ENCODE assay signal across 2 cellular contexts in the genomic region with DNA sequence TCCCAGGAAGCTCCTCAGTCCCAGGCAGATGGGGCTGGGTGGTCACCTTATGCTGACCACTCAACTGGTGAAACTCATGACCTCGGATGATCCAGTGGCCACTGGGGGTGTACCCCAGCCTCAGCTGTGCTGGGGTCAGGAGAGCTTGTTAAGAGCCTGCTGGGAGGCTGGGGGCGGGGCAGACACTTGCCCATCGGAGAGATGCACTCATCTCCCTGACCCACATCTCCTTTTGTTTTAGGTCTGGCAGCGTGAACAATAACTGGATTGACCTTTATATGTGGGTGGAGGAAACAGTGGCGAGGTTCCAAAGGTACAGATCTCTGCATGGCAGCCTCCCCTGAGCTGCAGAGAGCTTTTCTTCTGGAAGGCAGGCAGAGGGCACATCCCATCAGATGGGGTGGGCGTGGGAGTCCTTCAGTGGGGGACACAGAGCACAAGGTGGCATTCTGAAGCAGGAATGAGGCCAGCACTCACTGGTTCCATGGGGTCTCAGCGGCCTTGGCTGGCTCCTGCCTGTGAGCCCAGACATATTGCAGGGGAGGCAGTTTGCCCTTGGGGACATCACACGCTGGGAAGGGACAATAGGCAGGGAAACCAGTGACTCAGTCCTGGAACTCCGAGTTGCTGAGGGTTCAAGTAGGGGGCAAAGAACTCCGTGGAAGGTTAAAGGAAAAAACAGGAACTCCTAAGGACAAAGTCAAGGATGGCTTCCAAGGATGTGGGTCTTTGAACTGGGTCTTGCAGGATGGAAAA.
TF ChIP-seq lines count a peak whose summit lies in the region.

No MANE protein-coding gene starts in this region.

TF ChIP-seq in liver, 16 proteins besides CTCF, POLR2A, EP300 and RAD21:
- TF ChIP-seq SP1 (IDR thresholded peaks at IDR 0.05) (no peak), NR2F2 (IDR thresholded peaks at IDR 0.05) (peak; percentile 53), RXRA (IDR thresholded peaks at IDR 0.05) (peak; percentile 38 to 59), TAF1 (conservative IDR thresholded peaks at IDR 0.05) (no peak), GABPA (IDR thresholded peaks at IDR 0.05 in 1 of 2, conservative IDR thresholded peaks at IDR 0.05 in 1 of 2) (no peak)
- TF ChIP-seq, protein P1, sequence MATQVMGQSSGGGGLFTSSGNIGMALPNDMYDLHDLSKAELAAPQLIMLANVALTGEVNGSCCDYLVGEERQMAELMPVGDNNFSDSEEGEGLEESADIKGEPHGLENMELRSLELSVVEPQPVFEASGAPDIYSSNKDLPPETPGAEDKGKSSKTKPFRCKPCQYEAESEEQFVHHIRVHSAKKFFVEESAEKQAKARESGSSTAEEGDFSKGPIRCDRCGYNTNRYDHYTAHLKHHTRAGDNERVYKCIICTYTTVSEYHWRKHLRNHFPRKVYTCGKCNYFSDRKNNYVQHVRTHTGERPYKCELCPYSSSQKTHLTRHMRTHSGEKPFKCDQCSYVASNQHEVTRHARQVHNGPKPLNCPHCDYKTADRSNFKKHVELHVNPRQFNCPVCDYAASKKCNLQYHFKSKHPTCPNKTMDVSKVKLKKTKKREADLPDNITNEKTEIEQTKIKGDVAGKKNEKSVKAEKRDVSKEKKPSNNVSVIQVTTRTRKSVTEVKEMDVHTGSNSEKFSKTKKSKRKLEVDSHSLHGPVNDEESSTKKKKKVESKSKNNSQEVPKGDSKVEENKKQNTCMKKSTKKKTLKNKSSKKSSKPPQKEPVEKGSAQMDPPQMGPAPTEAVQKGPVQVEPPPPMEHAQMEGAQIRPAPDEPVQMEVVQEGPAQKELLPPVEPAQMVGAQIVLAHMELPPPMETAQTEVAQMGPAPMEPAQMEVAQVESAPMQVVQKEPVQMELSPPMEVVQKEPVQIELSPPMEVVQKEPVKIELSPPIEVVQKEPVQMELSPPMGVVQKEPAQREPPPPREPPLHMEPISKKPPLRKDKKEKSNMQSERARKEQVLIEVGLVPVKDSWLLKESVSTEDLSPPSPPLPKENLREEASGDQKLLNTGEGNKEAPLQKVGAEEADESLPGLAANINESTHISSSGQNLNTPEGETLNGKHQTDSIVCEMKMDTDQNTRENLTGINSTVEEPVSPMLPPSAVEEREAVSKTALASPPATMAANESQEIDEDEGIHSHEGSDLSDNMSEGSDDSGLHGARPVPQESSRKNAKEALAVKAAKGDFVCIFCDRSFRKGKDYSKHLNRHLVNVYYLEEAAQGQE (IDR thresholded peaks at IDR 0.05), result no peak

TF ChIP-seq in HepG2, 621 proteins besides CTCF, POLR2A, EP300 and RAD21:
- TF ChIP-seq CBX1 (IDR thresholded peaks at IDR 0.05; ENCODE audit: low read depth), result no peak
- no peak for TF ChIP-seq NAIF1 (CRISPR knock-in tag; IDR thresholded peaks at IDR 0.05; ENCODE audit: borderline replicate concordance)
- TF ChIP-seq NKX3-1 (CRISPR knock-in tag; IDR thresholded peaks at IDR 0.05), result no peak
- no peak for TF ChIP-seq MTA3 (CRISPR knock-in tag; IDR thresholded peaks at IDR 0.05)
- TF ChIP-seq, protein P1 (IDR thresholded peaks at IDR 0.05; ENCODE audit: borderline replicate concordance in 1 of 2, low read depth in 1 of 2, low read length in 2 of 2), result no peak
- TF ChIP-seq, protein P2, sequence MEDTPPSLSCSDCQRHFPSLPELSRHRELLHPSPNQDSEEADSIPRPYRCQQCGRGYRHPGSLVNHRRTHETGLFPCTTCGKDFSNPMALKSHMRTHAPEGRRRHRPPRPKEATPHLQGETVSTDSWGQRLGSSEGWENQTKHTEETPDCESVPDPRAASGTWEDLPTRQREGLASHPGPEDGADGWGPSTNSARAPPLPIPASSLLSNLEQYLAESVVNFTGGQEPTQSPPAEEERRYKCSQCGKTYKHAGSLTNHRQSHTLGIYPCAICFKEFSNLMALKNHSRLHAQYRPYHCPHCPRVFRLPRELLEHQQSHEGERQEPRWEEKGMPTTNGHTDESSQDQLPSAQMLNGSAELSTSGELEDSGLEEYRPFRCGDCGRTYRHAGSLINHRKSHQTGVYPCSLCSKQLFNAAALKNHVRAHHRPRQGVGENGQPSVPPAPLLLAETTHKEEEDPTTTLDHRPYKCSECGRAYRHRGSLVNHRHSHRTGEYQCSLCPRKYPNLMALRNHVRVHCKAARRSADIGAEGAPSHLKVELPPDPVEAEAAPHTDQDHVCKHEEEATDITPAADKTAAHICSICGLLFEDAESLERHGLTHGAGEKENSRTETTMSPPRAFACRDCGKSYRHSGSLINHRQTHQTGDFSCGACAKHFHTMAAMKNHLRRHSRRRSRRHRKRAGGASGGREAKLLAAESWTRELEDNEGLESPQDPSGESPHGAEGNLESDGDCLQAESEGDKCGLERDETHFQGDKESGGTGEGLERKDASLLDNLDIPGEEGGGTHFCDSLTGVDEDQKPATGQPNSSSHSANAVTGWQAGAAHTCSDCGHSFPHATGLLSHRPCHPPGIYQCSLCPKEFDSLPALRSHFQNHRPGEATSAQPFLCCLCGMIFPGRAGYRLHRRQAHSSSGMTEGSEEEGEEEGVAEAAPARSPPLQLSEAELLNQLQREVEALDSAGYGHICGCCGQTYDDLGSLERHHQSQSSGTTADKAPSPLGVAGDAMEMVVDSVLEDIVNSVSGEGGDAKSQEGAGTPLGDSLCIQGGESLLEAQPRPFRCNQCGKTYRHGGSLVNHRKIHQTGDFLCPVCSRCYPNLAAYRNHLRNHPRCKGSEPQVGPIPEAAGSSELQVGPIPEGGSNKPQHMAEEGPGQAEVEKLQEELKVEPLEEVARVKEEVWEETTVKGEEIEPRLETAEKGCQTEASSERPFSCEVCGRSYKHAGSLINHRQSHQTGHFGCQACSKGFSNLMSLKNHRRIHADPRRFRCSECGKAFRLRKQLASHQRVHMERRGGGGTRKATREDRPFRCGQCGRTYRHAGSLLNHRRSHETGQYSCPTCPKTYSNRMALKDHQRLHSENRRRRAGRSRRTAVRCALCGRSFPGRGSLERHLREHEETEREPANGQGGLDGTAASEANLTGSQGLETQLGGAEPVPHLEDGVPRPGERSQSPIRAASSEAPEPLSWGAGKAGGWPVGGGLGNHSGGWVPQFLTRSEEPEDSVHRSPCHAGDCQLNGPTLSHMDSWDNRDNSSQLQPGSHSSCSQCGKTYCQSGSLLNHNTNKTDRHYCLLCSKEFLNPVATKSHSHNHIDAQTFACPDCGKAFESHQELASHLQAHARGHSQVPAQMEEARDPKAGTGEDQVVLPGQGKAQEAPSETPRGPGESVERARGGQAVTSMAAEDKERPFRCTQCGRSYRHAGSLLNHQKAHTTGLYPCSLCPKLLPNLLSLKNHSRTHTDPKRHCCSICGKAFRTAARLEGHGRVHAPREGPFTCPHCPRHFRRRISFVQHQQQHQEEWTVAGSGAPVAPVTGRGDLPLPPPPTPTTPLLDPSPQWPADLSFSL (CRISPR knock-in tag; IDR thresholded peaks at IDR 0.05), result no peak
- TF ChIP-seq, protein P3, sequence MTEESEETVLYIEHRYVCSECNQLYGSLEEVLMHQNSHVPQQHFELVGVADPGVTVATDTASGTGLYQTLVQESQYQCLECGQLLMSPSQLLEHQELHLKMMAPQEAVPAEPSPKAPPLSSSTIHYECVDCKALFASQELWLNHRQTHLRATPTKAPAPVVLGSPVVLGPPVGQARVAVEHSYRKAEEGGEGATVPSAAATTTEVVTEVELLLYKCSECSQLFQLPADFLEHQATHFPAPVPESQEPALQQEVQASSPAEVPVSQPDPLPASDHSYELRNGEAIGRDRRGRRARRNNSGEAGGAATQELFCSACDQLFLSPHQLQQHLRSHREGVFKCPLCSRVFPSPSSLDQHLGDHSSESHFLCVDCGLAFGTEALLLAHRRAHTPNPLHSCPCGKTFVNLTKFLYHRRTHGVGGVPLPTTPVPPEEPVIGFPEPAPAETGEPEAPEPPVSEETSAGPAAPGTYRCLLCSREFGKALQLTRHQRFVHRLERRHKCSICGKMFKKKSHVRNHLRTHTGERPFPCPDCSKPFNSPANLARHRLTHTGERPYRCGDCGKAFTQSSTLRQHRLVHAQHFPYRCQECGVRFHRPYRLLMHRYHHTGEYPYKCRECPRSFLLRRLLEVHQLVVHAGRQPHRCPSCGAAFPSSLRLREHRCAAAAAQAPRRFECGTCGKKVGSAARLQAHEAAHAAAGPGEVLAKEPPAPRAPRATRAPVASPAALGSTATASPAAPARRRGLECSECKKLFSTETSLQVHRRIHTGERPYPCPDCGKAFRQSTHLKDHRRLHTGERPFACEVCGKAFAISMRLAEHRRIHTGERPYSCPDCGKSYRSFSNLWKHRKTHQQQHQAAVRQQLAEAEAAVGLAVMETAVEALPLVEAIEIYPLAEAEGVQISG (CRISPR knock-in tag; IDR thresholded peaks at IDR 0.05), result no peak
- no peak for TF ChIP-seq ZFP36L2 (CRISPR knock-in tag; IDR thresholded peaks at IDR 0.05)
- TF ChIP-seq, protein P4, sequence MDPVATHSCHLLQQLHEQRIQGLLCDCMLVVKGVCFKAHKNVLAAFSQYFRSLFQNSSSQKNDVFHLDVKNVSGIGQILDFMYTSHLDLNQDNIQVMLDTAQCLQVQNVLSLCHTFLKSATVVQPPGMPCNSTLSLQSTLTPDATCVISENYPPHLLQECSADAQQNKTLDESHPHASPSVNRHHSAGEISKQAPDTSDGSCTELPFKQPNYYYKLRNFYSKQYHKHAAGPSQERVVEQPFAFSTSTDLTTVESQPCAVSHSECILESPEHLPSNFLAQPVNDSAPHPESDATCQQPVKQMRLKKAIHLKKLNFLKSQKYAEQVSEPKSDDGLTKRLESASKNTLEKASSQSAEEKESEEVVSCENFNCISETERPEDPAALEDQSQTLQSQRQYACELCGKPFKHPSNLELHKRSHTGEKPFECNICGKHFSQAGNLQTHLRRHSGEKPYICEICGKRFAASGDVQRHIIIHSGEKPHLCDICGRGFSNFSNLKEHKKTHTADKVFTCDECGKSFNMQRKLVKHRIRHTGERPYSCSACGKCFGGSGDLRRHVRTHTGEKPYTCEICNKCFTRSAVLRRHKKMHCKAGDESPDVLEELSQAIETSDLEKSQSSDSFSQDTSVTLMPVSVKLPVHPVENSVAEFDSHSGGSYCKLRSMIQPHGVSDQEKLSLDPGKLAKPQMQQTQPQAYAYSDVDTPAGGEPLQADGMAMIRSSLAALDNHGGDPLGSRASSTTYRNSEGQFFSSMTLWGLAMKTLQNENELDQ (CRISPR knock-in tag; IDR thresholded peaks at IDR 0.05; ENCODE audit: borderline replicate concordance), result no peak
- no peak for TF ChIP-seq MAFG (CRISPR knock-in tag; IDR thresholded peaks at IDR 0.05)
- no peak for TF ChIP-seq HHEX (CRISPR knock-in tag; IDR thresholded peaks at IDR 0.05)
- no peak for TF ChIP-seq ZNF775 (CRISPR knock-in tag; IDR thresholded peaks at IDR 0.05; ENCODE audit: borderline replicate concordance)
- TF ChIP-seq, protein P5, sequence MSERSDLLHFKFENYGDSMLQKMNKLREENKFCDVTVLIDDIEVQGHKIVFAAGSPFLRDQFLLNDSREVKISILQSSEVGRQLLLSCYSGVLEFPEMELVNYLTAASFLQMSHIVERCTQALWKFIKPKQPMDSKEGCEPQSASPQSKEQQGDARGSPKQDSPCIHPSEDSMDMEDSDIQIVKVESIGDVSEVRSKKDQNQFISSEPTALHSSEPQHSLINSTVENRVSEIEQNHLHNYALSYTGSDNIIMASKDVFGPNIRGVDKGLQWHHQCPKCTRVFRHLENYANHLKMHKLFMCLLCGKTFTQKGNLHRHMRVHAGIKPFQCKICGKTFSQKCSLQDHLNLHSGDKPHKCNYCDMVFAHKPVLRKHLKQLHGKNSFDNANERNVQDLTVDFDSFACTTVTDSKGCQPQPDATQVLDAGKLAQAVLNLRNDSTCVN (CRISPR knock-in tag; IDR thresholded peaks at IDR 0.05; ENCODE audit: borderline replicate concordance), result no peak
- no peak for TF ChIP-seq FOXK1 (CRISPR knock-in tag; IDR thresholded peaks at IDR 0.05; ENCODE audit: borderline replicate concordance, low read depth)
- no peak for TF ChIP-seq ZNF207 (IDR thresholded peaks at IDR 0.05; ENCODE audit: borderline replicate concordance)
- TF ChIP-seq ZNF550 (CRISPR knock-in tag; IDR thresholded peaks at IDR 0.05; ENCODE audit: borderline replicate concordance), result no peak
- TF ChIP-seq, protein P6, sequence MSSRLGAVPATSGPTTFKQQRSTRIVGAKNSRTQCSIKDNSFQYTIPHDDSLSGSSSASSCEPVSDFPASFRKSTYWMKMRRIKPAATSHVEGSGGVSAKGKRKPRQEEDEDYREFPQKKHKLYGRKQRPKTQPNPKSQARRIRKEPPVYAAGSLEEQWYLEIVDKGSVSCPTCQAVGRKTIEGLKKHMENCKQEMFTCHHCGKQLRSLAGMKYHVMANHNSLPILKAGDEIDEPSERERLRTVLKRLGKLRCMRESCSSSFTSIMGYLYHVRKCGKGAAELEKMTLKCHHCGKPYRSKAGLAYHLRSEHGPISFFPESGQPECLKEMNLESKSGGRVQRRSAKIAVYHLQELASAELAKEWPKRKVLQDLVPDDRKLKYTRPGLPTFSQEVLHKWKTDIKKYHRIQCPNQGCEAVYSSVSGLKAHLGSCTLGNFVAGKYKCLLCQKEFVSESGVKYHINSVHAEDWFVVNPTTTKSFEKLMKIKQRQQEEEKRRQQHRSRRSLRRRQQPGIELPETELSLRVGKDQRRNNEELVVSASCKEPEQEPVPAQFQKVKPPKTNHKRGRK (CRISPR knock-in tag; IDR thresholded peaks at IDR 0.05), result no peak
